Comparison of ENCODE assay signal across 13 cellular contexts in the genomic region with DNA sequence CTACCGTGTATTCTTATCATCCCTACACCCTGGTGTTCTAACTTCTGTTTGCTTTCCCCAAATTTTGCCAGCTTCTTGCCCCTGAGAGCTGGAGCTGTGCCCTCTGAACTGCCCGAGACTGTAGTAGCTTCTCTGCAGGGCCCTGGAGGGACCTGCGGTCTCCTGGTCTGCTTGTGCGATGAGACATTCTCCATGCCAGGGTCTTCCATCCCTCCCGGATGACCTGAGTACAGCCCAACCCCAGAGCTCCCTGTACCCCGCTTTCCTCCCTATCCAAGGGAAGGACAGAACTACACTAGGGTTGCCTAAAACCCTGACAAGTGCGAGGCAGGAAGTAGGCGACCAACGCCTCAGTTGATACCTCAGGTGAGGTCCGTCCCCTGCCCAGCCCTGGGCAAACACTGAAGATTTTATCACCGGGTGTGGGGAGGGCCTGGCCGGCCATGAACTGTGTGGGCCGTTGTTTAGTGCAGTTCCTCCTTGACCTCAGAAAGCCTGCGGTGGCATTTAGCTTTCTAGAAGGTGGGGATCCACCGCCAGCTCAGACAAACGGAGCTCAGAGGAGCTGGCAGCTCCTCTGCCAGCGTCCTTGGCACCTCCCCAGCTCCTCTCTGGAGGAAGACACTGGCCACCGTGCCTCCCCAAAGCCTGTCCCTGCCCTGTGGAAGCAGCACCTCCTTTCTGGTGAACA. TPM values are rescaled to one million over a fixed set of nuclear protein-coding genes. Genes with fewer than 3 reads are reported as not detected.
A peak's percentile ranks its signal among the peaks of the same experiment; 100 is the strongest.
DNase-seq lines count a peak whose midpoint lies in the region; ATAC-seq and TF ChIP-seq lines count a peak whose summit lies in the region.
"Had no signal": no experiment of that assay in that cellular context is flagged by ENCODE, and none has a peak within 500 bp of the region (broad histone marks: within the 10 kb centered on the region; RNA-seq: fewer than 3 reads in every experiment).

No MANE protein-coding gene starts in this region.

- H4K20me1 ChIP-seq in hepatocyte (ENCODE audit: insufficient read depth, poor library complexity, severe bottlenecking) (peaks cover 8% of the 10 kb centered on the region), OCI-LY7 (ENCODE audit: insufficient read depth, low read length) (peaks cover 4% of the 10 kb centered on the region; the same call in 1 of the 2 replicates)

- H3K9me2 ChIP-seq in hepatocyte (replicated peaks; ENCODE audit: insufficient read depth) (no peaks in the 10 kb centered on the region), OCI-LY7 (ENCODE audit: insufficient read depth, low read length) (no peaks in the 10 kb centered on the region)

- WGBS in hepatocyte (ENCODE audit: low lambda C conversion rate, missing lambda C conversion rate), result 78% methylated on average over 18 of the region's 18 CpGs

- H3K4me2 ChIP-seq in hepatocyte (peak overlapping the region; percentile 46), OCI-LY7 (ENCODE audit: low read length) (no peak overlapping the region)

- no peaks in the 10 kb centered on the region for H3K27me3 ChIP-seq in hepatocyte
- H3K27me3 ChIP-seq: heart right ventricle had no signal

- TF ChIP-seq CTCF in RWPE1 (conservative IDR thresholded peaks at IDR 0.05; ENCODE audit: low read depth) (no peak), hepatocyte (IDR thresholded peaks at IDR 0.05; ENCODE audit: poor library complexity) (no peak), OCI-LY7 (conservative IDR thresholded peaks at IDR 0.05; ENCODE audit: low read length) (no peak)

- H3K36me3 ChIP-seq in hepatocyte (replicated peaks; ENCODE audit: insufficient read depth, low read depth) (no peaks in the 10 kb centered on the region), OCI-LY7 (ENCODE audit: insufficient read depth, low read length) (peaks cover 88% of the 10 kb centered on the region)

- H2AFZ ChIP-seq in hepatocyte (no peak overlapping the region), OCI-LY7 (ENCODE audit: low read length) (no peak overlapping the region)

- POLR2A ChIA-PET in RWPE1 (lab: Yijun Ruan, JAX; ENCODE audit: low non-redundant PET), result no interaction called here
- POLR2A ChIA-PET in OCI-LY7 (lab: Charles Lee), result interaction anchor here (0.9 kb wide), 1 partner anchor 132 kb away, joined by 3 read pairs; no protein-coding TSS in a partner anchor

- no peaks in the 10 kb centered on the region for H3K9me3 ChIP-seq in hepatocyte (ENCODE audit: low read depth)
- H3K9me3 ChIP-seq in OCI-LY7 (ENCODE audit: low read length), result no peaks in the 10 kb centered on the region
- H3K9me3 ChIP-seq: heart right ventricle had no signal

- ATAC-seq in sciatic nerve (no peak), GM18502 (IDR thresholded peaks at IDR 0.05; ENCODE audit: poor library complexity, unreplicated experiment) (no peak)

- DNase-seq in D341Med (ENCODE audit: low spot score) (peak; percentile 42), RWPE1 (ENCODE audit: low spot score) (no peak), hepatocyte (ENCODE audit: low spot score) (peak; percentile 45), sciatic nerve (ENCODE audit: low spot score) (peak; percentile 56), NOMO-1 treated with DMSO at 0.1 percent for 48 hours (lab: John Stamatoyannopoulos, UW; ENCODE audit: unreplicated experiment) (no peak), OCI-LY7 (ENCODE audit: low spot score) (no peak), OCI-M1 (lab: John Stamatoyannopoulos, UW) (no peak)
- DNase-seq: activated effector memory CD4-positive, alpha-beta T cell treated with Interleukin-2 at 50 U/mL for 16 hours; heart right ventricle; NCI-H1436 treated with DMSO at 0.1 percent for 48 hours; stimulated activated CD4-positive, alpha-beta T cell treated with anti-CD3 and anti-CD28 coated beads, Interleukin-1b, Interleukin-23, amount 100 ng/mL, for 48 hours; stimulated activated naive CD8-positive, alpha-beta T cell treated with anti-CD3 and anti-CD28 coated beads, Interleukin-15, amount 100 ng/mL, for 72 hours had no signal

- H3K4me3 ChIP-seq in hepatocyte, result no peak overlapping the region
- no peak overlapping the region for H3K4me3 ChIP-seq in OCI-LY7 (ENCODE audit: low read depth, low read length, poor library complexity, severe bottlenecking)
- H3K4me3 ChIP-seq: heart right ventricle had no signal

- CTCF ChIA-PET in RWPE1 (lab: Yijun Ruan, JAX) (interaction anchor here (0.6 to 1.3 kb wide), 3 partner anchors 50 to 272 kb away, joined by 3 to 4 read pairs (median 4); no protein-coding TSS in a partner anchor), OCI-LY7 (lab: Charles Lee; ENCODE audit: unreplicated experiment) (interaction anchor here (1.2 kb wide), 1 partner anchor 10 kb away, joined by 4 read pairs; no protein-coding TSS in a partner anchor)

- intact Hi-C loops in sciatic nerve (cut with DNase I), result no loop called here
- intact Hi-C loops in OCI-LY7 (cut with micrococcal nuclease; ENCODE audit: unreplicated experiment), result no loop called here

- H3K27ac ChIP-seq in RWPE1 (peak overlapping the region; percentile 59), hepatocyte (peak overlapping the region; percentile 56), OCI-LY7 (ENCODE audit: low read depth, low read length, poor library complexity, severe bottlenecking) (no peak overlapping the region)

- no TSS peak for BruUV-seq in OCI-LY7 (replicated peaks; lab: Mats Ljungman, UMichigan)

- H3K4me1 ChIP-seq in hepatocyte (ENCODE audit: insufficient read depth) (peaks cover 9% of the 10 kb centered on the region), OCI-LY7 (ENCODE audit: insufficient read depth, low read length, poor library complexity, severe bottlenecking) (no peaks in the 10 kb centered on the region)

- H3K79me2 ChIP-seq in hepatocyte, result peaks cover 15% of the 10 kb centered on the region
- no peaks in the 10 kb centered on the region for H3K79me2 ChIP-seq in OCI-LY7 (ENCODE audit: insufficient read depth, low read depth, low read length)

RNA-seq across cellular contexts. Expression of a gene that starts 13.7 kb away (rescaled TPM):
- total RNA-seq in hepatocyte (32.8 and 36.1 TPM in 2 replicates), sciatic nerve (28.9 TPM), OCI-LY7 (2022) (51.7 and 60.5 TPM in 2 replicates)
- polyA plus RNA-seq in hepatocyte, result 33.0 and 34.1 TPM in 2 replicates
- total RNA-seq in OCI-LY7 (2014; rRNA removed; shearing (Covaris generic)), result 36.3 and 37.2 TPM in 2 replicates

RNA-seq across cellular contexts. Expression of a gene that starts 16.2 kb away (rescaled TPM):
- total RNA-seq in hepatocyte, result 224 and 305 TPM in 2 replicates
- 787 and 811 TPM in 2 replicates for polyA plus RNA-seq in hepatocyte
- total RNA-seq in sciatic nerve, result 147 TPM
- total RNA-seq in OCI-LY7 (2014; rRNA removed; shearing (Covaris generic)), result 0.88 TPM in 1 of 2 replicates, not detected in the other
- total RNA-seq in OCI-LY7 (2022), result 1.3 and 1.7 TPM in 2 replicates

RNA-seq across cellular contexts. Expression of a gene that starts 28.1 kb away (rescaled TPM):
- total RNA-seq in hepatocyte, result 9.5 and 12.8 TPM in 2 replicates
- polyA plus RNA-seq in hepatocyte, result 13.3 and 14.7 TPM in 2 replicates
- total RNA-seq in sciatic nerve, result 22.6 TPM
- not detected in 2 replicates for total RNA-seq in OCI-LY7 (2014; rRNA removed; shearing (Covaris generic))
- not detected in 2 replicates for total RNA-seq in OCI-LY7 (2022)

Comparison
In these comparisons a context has a peak if more than half of its experiments do, and no peak if none do; other contexts are left out.
1. DNase-seq: peak in D341Med (single experiment), hepatocyte (single experiment) and sciatic nerve (single experiment); none in RWPE1 (single experiment), NOMO-1 treated with DMSO at 0.1 percent for 48 hours (single experiment), OCI-LY7 (single experiment) and OCI-M1 (single experiment).
2. RNA of a gene that starts 16.2 kb away (total RNA-seq): 224 to 305 TPM in hepatocyte and 147 TPM in sciatic nerve (single experiment); 0.88 to 1.7 TPM in OCI-LY7; every median in the first group is over 10 times any median in the second.